ENCODE assay signal across 29 cellular contexts in genomic region chr6:34457747-34458462, GRCh38. TPM values are rescaled to one million over a fixed set of nuclear protein-coding genes. Genes with fewer than 3 reads are reported as not detected.
DNase-seq lines count a peak whose midpoint lies in the region; ATAC-seq, FAIRE-seq and TF ChIP-seq lines count a peak whose summit lies in the region.
"Had no signal": no experiment of that assay in that cellular context is flagged by ENCODE, and none has a peak within 500 bp of the region (broad histone marks: within the 10 kb centered on the region; RNA-seq: fewer than 3 reads in every experiment).

No MANE protein-coding gene starts in this region.

- H3K79me2 ChIP-seq in HepG2 (ENCODE audit: insufficient read depth, low read length): no peaks in the 10 kb centered on the region

- no peak overlapping the region for H3K14ac ChIP-seq in IMR-90 (replicated peaks; ENCODE audit: low read depth, low read length)

- POLR2A ChIA-PET in IMR-90 (lab: Charles Lee; ENCODE audit: unreplicated experiment) (no interaction called here), HepG2 (lab: Yijun Ruan, JAX) (interaction anchor here (0.7 to 2.7 kb wide), 12 partner anchors 21 to 234 kb away, joined by 3 to 20 read pairs (median 6); partner anchors contain the start of genes RPS10 and SMIM29)
- POLR2A ChIA-PET in CD8-positive, alpha-beta T cell (lab: Charles Lee): interaction anchor here (0.7 kb wide), 1 partner anchor 20 kb away, joined by 3 read pairs; no protein-coding TSS in a partner anchor

- no peak overlapping the region for H2AK5ac ChIP-seq in IMR-90 (ENCODE audit: low read depth, low read length)

- BruUV-seq in IMR-90 (replicated peaks; lab: Mats Ljungman, UMichigan) (no TSS peak), HepG2 (replicated peaks; lab: Mats Ljungman, UMichigan) (no TSS peak)

- no peak overlapping the region for H4K8ac ChIP-seq in IMR-90 (ENCODE audit: low read depth in 2 of 2, low read length in 2 of 2)

- whole genome bisulfite sequencing in IMR-90 (ENCODE audit: extremely low coverage in 2 of 2, insufficient read length in 1 of 2), 2 experiments: 80% methylated on average over 1 of the region's 7 CpGs; no CpG with 5 or more reads in 1 of the 2 experiments
- WGBS in HepG2 (ENCODE audit: low lambda C conversion rate): no CpG with 5 or more reads among the region's 7 CpGs

- DNase-seq in ACHN: peak; percentile 7
- DNase-seq in IMR-90: no peak
- DNase-seq in SK-N-DZ (ENCODE audit: low spot score): peak; percentile 49
- peak; percentile 77 for DNase-seq in HepG2 (ENCODE audit: low spot score)
- no peak for DNase-seq in activated T-cell treated with anti-CD3 and anti-CD28 coated beads, Interleukin-2, amount 50 U/mL, for 24 hours
- no peak for DNase-seq in NCI-H2196 treated with DMSO at 0.1 percent for 48 hours (lab: John Stamatoyannopoulos, UW; ENCODE audit: unreplicated experiment)
- DNase-seq in CD8-positive, alpha-beta T cell: no peak
- DNase-seq: activated CD4-positive, alpha-beta memory T cell treated with anti-CD3 and anti-CD28 coated beads for 36 hours; activated gamma-delta T cell; activated naive CD8-positive, alpha-beta T cell treated with anti-CD3 and anti-CD28 coated beads, Interleukin-2, amount 50 U/mL, for 24 hours; DND-41; glutamatergic neuron; kidney glomerular epithelial cell; NCI-H2171; small intestine; stimulated activated CD4-positive, alpha-beta T cell treated with anti-CD3 and anti-CD28 coated beads, Interleukin-2, amount 100 ng/mL, for 24 hours; substantia nigra; T1000 had no signal

- no peaks in the 10 kb centered on the region for H3K9me1 ChIP-seq in IMR-90 (ENCODE audit: insufficient read depth, low read length)

- H3K9me3 ChIP-seq in IMR-90 (ENCODE audit: control insufficient read depth, insufficient read depth, low read length) (no peaks in the 10 kb centered on the region), HepG2 (ENCODE audit: low read length) (no peaks in the 10 kb centered on the region)
- no peaks in the 10 kb centered on the region for H3K9me3 ChIP-seq in CD8-positive, alpha-beta T cell (ENCODE audit: low read length)
- H3K9me3 ChIP-seq: A549, HAP-1, upper lobe of left lung had no signal

- H3K27me3 Mint-ChIP-seq in activated T-cell treated with anti-CD3 and anti-CD28 coated beads, Interleukin-2, amount 50 U/mL, for 24 hours: no peaks in the 10 kb centered on the region
- H3K27me3 Mint-ChIP-seq in CD8-positive, alpha-beta T cell (ENCODE audit: low read depth): peaks cover 2% of the 10 kb centered on the region
- H3K27me3 Mint-ChIP-seq: activated CD4-positive, alpha-beta memory T cell treated with anti-CD3 and anti-CD28 coated beads for 36 hours; activated naive CD8-positive, alpha-beta T cell treated with anti-CD3 and anti-CD28 coated beads, Interleukin-2, amount 50 U/mL, for 24 hours; central memory CD8-positive, alpha-beta T cell had no signal

- no peak for ATAC-seq in IMR-90 (ENCODE audit: low read depth)
- ATAC-seq in HepG2: peak; percentile 91
- no peak for ATAC-seq in GM18861 (IDR thresholded peaks at IDR 0.05; ENCODE audit: unreplicated experiment)
- no peak for ATAC-seq in CD8-positive, alpha-beta T cell
- ATAC-seq: activated naive CD8-positive, alpha-beta T cell treated with anti-CD3 and anti-CD28 coated beads, Interleukin-2, amount 50 U/mL, for 24 hours had no signal

- H2AFZ ChIP-seq in IMR-90 (replicated peaks; ENCODE audit: low read length, poor library complexity): peak overlapping the region; percentile 45
- no peak overlapping the region for H2AFZ ChIP-seq in HepG2 (ENCODE audit: low read length)

- no peak overlapping the region for H3K27ac Mint-ChIP-seq in activated T-cell treated with anti-CD3 and anti-CD28 coated beads, Interleukin-2, amount 50 U/mL, for 24 hours
- H3K27ac Mint-ChIP-seq in CD8-positive, alpha-beta T cell: no peak overlapping the region
- H3K27ac Mint-ChIP-seq: activated CD4-positive, alpha-beta memory T cell treated with anti-CD3 and anti-CD28 coated beads for 36 hours; activated naive CD8-positive, alpha-beta T cell treated with anti-CD3 and anti-CD28 coated beads, Interleukin-2, amount 50 U/mL, for 24 hours had no signal

- H3K79me1 ChIP-seq in IMR-90 (ENCODE audit: low read depth in 1 of 2, low read length in 2 of 2): no peaks in the 10 kb centered on the region

- TF ChIP-seq RAD21 in IMR-90 (IDR thresholded peaks at IDR 0.05; ENCODE audit: low read length) (no peak), HepG2 (CRISPR knock-in tag; IDR thresholded peaks at IDR 0.05) (no peak)

- no peaks in the 10 kb centered on the region for H3K9me3 Mint-ChIP-seq in activated T-cell treated with anti-CD3 and anti-CD28 coated beads, Interleukin-2, amount 50 U/mL, for 24 hours
- no peaks in the 10 kb centered on the region for H3K9me3 Mint-ChIP-seq in CD8-positive, alpha-beta T cell
- H3K9me3 Mint-ChIP-seq: activated CD4-positive, alpha-beta memory T cell treated with anti-CD3 and anti-CD28 coated beads for 36 hours; activated naive CD8-positive, alpha-beta T cell treated with anti-CD3 and anti-CD28 coated beads, Interleukin-2, amount 50 U/mL, for 24 hours; central memory CD8-positive, alpha-beta T cell had no signal

- no peak overlapping the region for H3K18ac ChIP-seq in IMR-90 (ENCODE audit: low read depth, low read length)

- in situ Hi-C loops in ACHN (cut with HindIII; ENCODE audit: low pct_ligation_motif_present, low pct_unique_long_range_greater_than_20kb, low sequenced_read_pairs): no loop called here
- in situ Hi-C loops in IMR-90 (cut with MboI; ENCODE audit: low sequenced_read_pairs): no loop called here
- in situ Hi-C loops in HepG2 (cut with HindIII; ENCODE audit: extremely low pct_ligation_motif_present, low pct_unique_long_range_greater_than_20kb): no loop called here

- no peak overlapping the region for H2AK9ac ChIP-seq in IMR-90 (replicated peaks; ENCODE audit: low read depth, low read length, poor library complexity)

- no peaks in the 10 kb centered on the region for H3K36me3 Mint-ChIP-seq in activated T-cell treated with anti-CD3 and anti-CD28 coated beads, Interleukin-2, amount 50 U/mL, for 24 hours (ENCODE audit: low read depth)
- H3K36me3 Mint-ChIP-seq in CD8-positive, alpha-beta T cell: no peaks in the 10 kb centered on the region
- H3K36me3 Mint-ChIP-seq: activated CD4-positive, alpha-beta memory T cell treated with anti-CD3 and anti-CD28 coated beads for 36 hours had no signal

- H3K27me3 ChIP-seq in IMR-90 (ENCODE audit: control insufficient read depth, insufficient read depth, low read length) (peaks cover 11% of the 10 kb centered on the region), HepG2 (ENCODE audit: control insufficient read depth in 1 of 2, insufficient read depth in 2 of 2, low read length in 2 of 2) (0 out of 5 replicates have a peak, but pooled peaks cover 0 to 4% of the 10 kb centered on the region in 2 experiments)
- no peaks in the 10 kb centered on the region for H3K27me3 ChIP-seq in CD8-positive, alpha-beta T cell (ENCODE audit: insufficient read depth, low read length)
- H3K27me3 ChIP-seq: upper lobe of left lung had no signal

- no peak overlapping the region for H4K91ac ChIP-seq in IMR-90 (ENCODE audit: insufficient read depth, low read depth, low read length)

- H3K4me3 ChIP-seq in IMR-90 (ENCODE audit: insufficient read depth, low read depth, low read length): no peak overlapping the region
- peak overlapping the region; percentile 44 to 69 (median 47) for H3K4me3 ChIP-seq in HepG2 (replicated peaks in 1 of 3; ENCODE audit: insufficient read depth in 1 of 3, low read depth in 2 of 3, low read length in 3 of 3)
- H3K4me3 ChIP-seq in CD8-positive, alpha-beta T cell (ENCODE audit: low read depth, low read length): no peak overlapping the region
- H3K4me3 ChIP-seq: A549, HAP-1, upper lobe of left lung had no signal

- H3K4me2 ChIP-seq in IMR-90 (ENCODE audit: low read depth, low read length) (no peak overlapping the region), HepG2 (ENCODE audit: low read depth, low read length) (peak overlapping the region; percentile 84)
- H3K4me2 ChIP-seq: A549, KMS-11 had no signal

- TF ChIP-seq EP300 in HepG2 (IDR thresholded peaks at IDR 0.05; ENCODE audit: low read depth in 2 of 2, low read length in 2 of 2) (no peak), HepG2 (CRISPR knock-in tag; IDR thresholded peaks at IDR 0.05; ENCODE audit: borderline replicate concordance) (no peak)

- intact Hi-C loops in IMR-90 (cut with micrococcal nuclease) (no loop called here), HepG2 (cut with micrococcal nuclease; ENCODE audit: unreplicated experiment) (no loop called here)
- intact Hi-C loops in CD8-positive, alpha-beta T cell (cut with DNase I, micrococcal nuclease): loop anchor here in 1 of 2 experiments (5.0 kb wide), 1 partner anchor 784 kb away; no protein-coding TSS in a partner anchor

- dilution Hi-C loops in IMR-90 (cut with HindIII; ENCODE audit: low sequenced_read_pairs, unreplicated experiment): no loop called here

- no peak overlapping the region for H3K4ac ChIP-seq in IMR-90 (ENCODE audit: low read depth, low read length)

- CTCF ChIA-PET in IMR-90 (lab: Yijun Ruan, JAX): interaction anchor here (0.6 to 1.8 kb wide), 2 partner anchors 17 to 152 kb away, joined by 8 read pairs; no protein-coding TSS in a partner anchor
- CTCF ChIA-PET in HepG2 (lab: Yijun Ruan, JAX; ENCODE audit: low intra/inter-chr PET ratio, low total read pairs): interaction anchor here (3.2 kb wide), 1 partner anchor 151 kb away, joined by 29 read pairs; no protein-coding TSS in a partner anchor
- CTCF ChIA-PET in CD8-positive, alpha-beta T cell (lab: Charles Lee): interaction anchor here (0.9 to 10.3 kb wide), 7 partner anchors 10 to 682 kb away, joined by 3 to 166 read pairs (median 3); no protein-coding TSS in a partner anchor

- H4K20me1 ChIP-seq in IMR-90 (ENCODE audit: insufficient read depth, low read length): no peaks in the 10 kb centered on the region
- H4K20me1 ChIP-seq in HepG2 (ENCODE audit: insufficient read depth, low read length): no peaks in the 10 kb centered on the region

- H2BK15ac ChIP-seq in IMR-90 (ENCODE audit: low read depth, low read length): no peak overlapping the region

- H2BK5ac ChIP-seq in IMR-90 (ENCODE audit: low read depth, low read length, poor library complexity, severe bottlenecking): no peak overlapping the region

- TF ChIP-seq CTCF in IMR-90 (conservative IDR thresholded peaks at IDR 0.05; ENCODE audit: low read depth, low read length) (no peak), HepG2 (CRISPR knock-in tag; IDR thresholded peaks at IDR 0.05) (peak; percentile 32; the same call in 1 of the 2 replicates)
- no peak for TF ChIP-seq CTCF in CD8-positive, alpha-beta T cell (IDR thresholded peaks at IDR 0.05)

- H4K5ac ChIP-seq in IMR-90 (ENCODE audit: low read depth, low read length): no peak overlapping the region

- no peaks in the 10 kb centered on the region for H3K4me1 Mint-ChIP-seq in activated T-cell treated with anti-CD3 and anti-CD28 coated beads, Interleukin-2, amount 50 U/mL, for 24 hours (ENCODE audit: low read depth)
- no peaks in the 10 kb centered on the region for H3K4me1 Mint-ChIP-seq in CD8-positive, alpha-beta T cell (ENCODE audit: low read depth)
- H3K4me1 Mint-ChIP-seq: activated naive CD8-positive, alpha-beta T cell treated with anti-CD3 and anti-CD28 coated beads, Interleukin-2, amount 50 U/mL, for 24 hours; central memory CD8-positive, alpha-beta T cell had no signal

- H3K36me3 ChIP-seq in IMR-90 (ENCODE audit: control insufficient read depth, insufficient read depth, low read length) (no peaks in the 10 kb centered on the region), HepG2 (replicated peaks in 1 of 2; ENCODE audit: control insufficient read depth in 1 of 2, insufficient read depth in 2 of 2, low read length in 2 of 2) (no peaks in the 10 kb centered on the region)
- no peaks in the 10 kb centered on the region for H3K36me3 ChIP-seq in CD8-positive, alpha-beta T cell (ENCODE audit: insufficient read depth, low read length)
- H3K36me3 ChIP-seq: HAP-1, upper lobe of left lung had no signal

- no peak overlapping the region for H3K56ac ChIP-seq in IMR-90 (ENCODE audit: extremely low read depth, insufficient read depth, low read length)

- H3K27ac ChIP-seq in IMR-90 (ENCODE audit: insufficient read depth, low read length) (no peak overlapping the region), HepG2 (ENCODE audit: extremely low read length, insufficient read depth, low read length) (no peak overlapping the region)
- H3K27ac ChIP-seq in CD8-positive, alpha-beta T cell (ENCODE audit: low read depth, low read length): no peak overlapping the region
- H3K27ac ChIP-seq: A549, KMS-11, upper lobe of left lung had no signal

- no peak overlapping the region for H2BK20ac ChIP-seq in IMR-90 (ENCODE audit: low read depth, low read length)

- no peak overlapping the region for H2BK120ac ChIP-seq in IMR-90 (ENCODE audit: low read depth, low read length)

- H3K4me3 Mint-ChIP-seq in activated T-cell treated with anti-CD3 and anti-CD28 coated beads, Interleukin-2, amount 50 U/mL, for 24 hours: no peak overlapping the region
- H3K4me3 Mint-ChIP-seq in CD8-positive, alpha-beta T cell: no peak overlapping the region
- H3K4me3 Mint-ChIP-seq: activated CD4-positive, alpha-beta memory T cell treated with anti-CD3 and anti-CD28 coated beads for 36 hours; activated naive CD8-positive, alpha-beta T cell treated with anti-CD3 and anti-CD28 coated beads, Interleukin-2, amount 50 U/mL, for 24 hours; central memory CD8-positive, alpha-beta T cell had no signal

- H3K9ac ChIP-seq in IMR-90 (ENCODE audit: low read depth, low read length) (no peak overlapping the region), HepG2 (ENCODE audit: insufficient read depth, low read depth, low read length) (peak overlapping the region; percentile 36)
- H3K9ac ChIP-seq: KMS-11 had no signal

- TF ChIP-seq POLR2A in IMR-90 (IDR thresholded peaks at IDR 0.05; ENCODE audit: low read depth, low read length) (no peak), HepG2 (IDR thresholded peaks at IDR 0.05; ENCODE audit: insufficient read depth in 1 of 2, low read depth in 2 of 2, low read length in 2 of 2) (peak; percentile 90 to 93)

- H3K4me1 ChIP-seq in IMR-90 (ENCODE audit: control insufficient read depth, insufficient read depth, low read length) (peaks cover 2% of the 10 kb centered on the region; the same call in 1 of the 2 replicates), HepG2 (ENCODE audit: insufficient read depth, low read length) (peaks cover 51% of the 10 kb centered on the region)
- no peaks in the 10 kb centered on the region for H3K4me1 ChIP-seq in CD8-positive, alpha-beta T cell (ENCODE audit: insufficient read depth, low read length)
- H3K4me1 ChIP-seq: upper lobe of left lung had no signal

- no peak overlapping the region for H3K23ac ChIP-seq in IMR-90 (ENCODE audit: low read depth, low read length)

- peak; percentile 48 for FAIRE-seq in HepG2 (lab: Jason Lieb, UNC)
- FAIRE-seq: A549, endothelial cell of umbilical vein, small intestine had no signal

RNA-seq across cellular contexts. Expression of gene PACSIN1, which starts 8.0 kb away (rescaled TPM):
- total RNA-seq in IMR-90 (2012; rRNA removed) (not detected in 2 replicates), HepG2 (2016; rRNA removed; fragmentation: Illumina TruSeq; extraction: Trizol) (not detected in 2 replicates)
- polyA plus RNA-seq in IMR-90 (2012; rRNA removed) (0.02 and 0.03 TPM in 2 replicates), HepG2 (2011; rRNA removed) (not detected in 2 replicates)
- polyA plus RNA-seq in IMR-90 (2012; cell fraction: cytosol; rRNA removed): 0.02 TPM in 1 of 2 replicates, not detected in the other
- polyA plus RNA-seq in IMR-90 (2012; cell fraction: nucleus; rRNA removed; ENCODE audit: low replicate concordance): 0.10 and 0.15 TPM in 2 replicates
- 0.06 and 0.08 TPM in 2 replicates for polyA plus RNA-seq in SK-N-DZ (2014; cell fraction: cytosol; rRNA removed)
- polyA plus RNA-seq in SK-N-DZ (2014; cell fraction: nucleus; rRNA removed): 0.09 TPM in 1 of 2 replicates, not detected in the other
- not detected in 2 replicates for total RNA-seq in HepG2 (2016; cell fraction: cytosol; rRNA removed; fragmentation: Illumina TruSeq; extraction: Trizol; ENCODE audit: low read depth)
- total RNA-seq in HepG2 (2016; cell fraction: insoluble cytoplasmic fraction; rRNA removed; fragmentation: Illumina TruSeq; extraction: Trizol): not detected in 2 replicates
- total RNA-seq in HepG2 (2016; cell fraction: membrane; rRNA removed; fragmentation: Illumina TruSeq; extraction: Trizol): not detected in 2 replicates
- not detected in 2 replicates for total RNA-seq in HepG2 (2016; cell fraction: nucleus; rRNA removed; fragmentation: Illumina TruSeq; extraction: Trizol)
- polyA plus RNA-seq in HepG2 (2011; cell fraction: cytosol; rRNA removed): 0.01 TPM in 1 of 2 replicates, not detected in the other
- polyA plus RNA-seq in HepG2 (2011; cell fraction: nucleus; rRNA removed): not detected in 2 replicates
- polyA plus RNA-seq in HepG2 (2012): not detected in 2 replicates
- not detected in 2 replicates for polyA plus RNA-seq in HepG2 (2016; cell fraction: cytosol; fragmentation: Illumina TruSeq; extraction: Trizol; ENCODE audit: low read depth)
- polyA plus RNA-seq in HepG2 (2016; cell fraction: insoluble cytoplasmic fraction; fragmentation: Illumina TruSeq; extraction: Trizol; ENCODE audit: low read depth): not detected in 2 replicates
- polyA plus RNA-seq in HepG2 (2016; cell fraction: membrane; fragmentation: Illumina TruSeq; extraction: Trizol; ENCODE audit: low read depth): not detected in 2 replicates
- not detected in 2 replicates for polyA plus RNA-seq in HepG2 (2016; cell fraction: nucleus; fragmentation: Illumina TruSeq; extraction: Trizol; ENCODE audit: insufficient read depth, low read depth)
- 0.04 and 0.05 TPM in 2 replicates for polyA minus RNA-seq in HepG2 (2011; rRNA and poly(A)+ RNA removed; ENCODE audit: low replicate concordance)
- polyA minus RNA-seq in HepG2 (2011; cell fraction: cytosol; rRNA and poly(A)+ RNA removed): not detected in 2 replicates
- not detected in 2 replicates for polyA minus RNA-seq in HepG2 (2011; cell fraction: nucleus; rRNA and poly(A)+ RNA removed)
- 1 to 10 TPM; 1.7 to 2.4 TPM for total RNA-seq in CD8-positive, alpha-beta T cell
- total RNA-seq: dermis microvascular lymphatic vessel endothelial cell, endothelial cell of umbilical vein, HT1080, lung microvascular endothelial cell, osteoblast had no signal

RNA-seq across cellular contexts. Expression of gene RPS10, which starts 32.0 kb away (rescaled TPM):
- total RNA-seq in IMR-90 (2012; rRNA removed): 3,662 and 5,584 TPM in 2 replicates
- polyA plus RNA-seq in IMR-90 (2012; rRNA removed): 4,105 and 5,462 TPM in 2 replicates
- 6,022 and 9,107 TPM in 2 replicates for polyA plus RNA-seq in IMR-90 (2012; cell fraction: cytosol; rRNA removed)
- 1,293 and 1,327 TPM in 2 replicates for polyA plus RNA-seq in IMR-90 (2012; cell fraction: nucleus; rRNA removed; ENCODE audit: low replicate concordance)
- polyA plus RNA-seq in SK-N-DZ (2014; cell fraction: cytosol; rRNA removed): 8,232 and 8,575 TPM in 2 replicates
- polyA plus RNA-seq in SK-N-DZ (2014; cell fraction: nucleus; rRNA removed): 3,567 and 4,317 TPM in 2 replicates
- 2,909 and 3,503 TPM in 2 replicates for total RNA-seq in HepG2 (2016; rRNA removed; fragmentation: Illumina TruSeq; extraction: Trizol)
- total RNA-seq in HepG2 (2016; cell fraction: cytosol; rRNA removed; fragmentation: Illumina TruSeq; extraction: Trizol; ENCODE audit: low read depth): 5,102 and 5,632 TPM in 2 replicates
- total RNA-seq in HepG2 (2016; cell fraction: insoluble cytoplasmic fraction; rRNA removed; fragmentation: Illumina TruSeq; extraction: Trizol): 3,081 and 3,638 TPM in 2 replicates
- total RNA-seq in HepG2 (2016; cell fraction: membrane; rRNA removed; fragmentation: Illumina TruSeq; extraction: Trizol): 7,429 and 7,480 TPM in 2 replicates
- total RNA-seq in HepG2 (2016; cell fraction: nucleus; rRNA removed; fragmentation: Illumina TruSeq; extraction: Trizol): 967 and 1,028 TPM in 2 replicates
- polyA plus RNA-seq in HepG2 (2011; rRNA removed): 4,295 and 4,648 TPM in 2 replicates
- 9,439 and 9,926 TPM in 2 replicates for polyA plus RNA-seq in HepG2 (2011; cell fraction: cytosol; rRNA removed)
- polyA plus RNA-seq in HepG2 (2011; cell fraction: nucleus; rRNA removed): 1,658 and 1,840 TPM in 2 replicates
- polyA plus RNA-seq in HepG2 (2012): 3,418 and 4,251 TPM in 2 replicates
- 5,367 and 5,814 TPM in 2 replicates for polyA plus RNA-seq in HepG2 (2016; cell fraction: cytosol; fragmentation: Illumina TruSeq; extraction: Trizol; ENCODE audit: low read depth)
- 2,908 and 3,264 TPM in 2 replicates for polyA plus RNA-seq in HepG2 (2016; cell fraction: insoluble cytoplasmic fraction; fragmentation: Illumina TruSeq; extraction: Trizol; ENCODE audit: low read depth)
- 6,085 and 6,204 TPM in 2 replicates for polyA plus RNA-seq in HepG2 (2016; cell fraction: membrane; fragmentation: Illumina TruSeq; extraction: Trizol; ENCODE audit: low read depth)
- 1,494 and 1,555 TPM in 2 replicates for polyA plus RNA-seq in HepG2 (2016; cell fraction: nucleus; fragmentation: Illumina TruSeq; extraction: Trizol; ENCODE audit: insufficient read depth, low read depth)
- 2,566 and 3,572 TPM in 2 replicates for polyA minus RNA-seq in HepG2 (2011; rRNA and poly(A)+ RNA removed; ENCODE audit: low replicate concordance)
- polyA minus RNA-seq in HepG2 (2011; cell fraction: cytosol; rRNA and poly(A)+ RNA removed): 602 and 661 TPM in 2 replicates
- 173 and 248 TPM in 2 replicates for polyA minus RNA-seq in HepG2 (2011; cell fraction: nucleus; rRNA and poly(A)+ RNA removed)
- 1,000 to 10,000 TPM; 2,721 to 2,770 TPM for total RNA-seq in CD8-positive, alpha-beta T cell

Comparison
In these comparisons a context has a peak if more than half of its experiments do, and no peak if none do; other contexts are left out.
1. DNase-seq: peak in ACHN (single experiment), SK-N-DZ (single experiment) and HepG2 (single experiment); none in IMR-90 (single experiment), activated T-cell treated with anti-CD3 and anti-CD28 coated beads, Interleukin-2, amount 50 U/mL, for 24 hours (single experiment), NCI-H2196 treated with DMSO at 0.1 percent for 48 hours (single experiment) and CD8-positive, alpha-beta T cell (0 of 7).
2. H3K4me3 ChIP-seq: peak in HepG2 (3 of 3); none in IMR-90 (single experiment) and CD8-positive, alpha-beta T cell (single experiment).